ENCODE assay signal across 10 cellular contexts in the genomic region with DNA sequence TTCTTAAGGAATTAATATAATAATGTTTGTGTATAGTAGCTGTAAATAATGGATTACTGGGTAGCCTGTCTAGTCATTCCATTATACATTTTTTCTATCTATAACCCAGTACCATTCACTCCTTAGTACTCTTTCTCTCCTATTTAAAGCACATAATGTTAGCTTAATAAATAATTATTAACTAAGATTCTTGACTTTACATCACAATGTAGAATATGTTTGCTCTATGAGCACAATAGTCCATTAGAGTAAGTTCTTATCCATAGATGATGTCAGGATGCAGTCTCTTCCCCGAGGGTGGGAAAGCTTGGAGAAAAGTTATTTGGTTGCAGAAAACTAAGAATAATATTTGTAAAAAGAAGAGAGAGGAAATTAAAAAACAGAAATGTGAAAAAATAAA.
"Had no signal": no experiment of that assay in that cellular context is flagged by ENCODE, and none has a peak within 500 bp of the region (broad histone marks: within the 10 kb centered on the region; RNA-seq: fewer than 3 reads in every experiment).

No MANE protein-coding gene starts in this region.

- H3K9ac ChIP-seq: KMS-11 had no signal

- FAIRE-seq: HepG2, HTR-8/SVneo, K562 had no signal

- H3K4me3 ChIP-seq: K562 had no signal

- DNase-seq: IMR-90, Karpas-422, Kasumi-1, KBM-7, KG1 had no signal

- H3K4me2 ChIP-seq: KMS-11 had no signal

- ATAC-seq: HepG2, K562 had no signal

- H3K27ac ChIP-seq: HL-60, KMS-11 had no signal
